ENCODE assay signal across 1 cellular context in the genomic region with DNA sequence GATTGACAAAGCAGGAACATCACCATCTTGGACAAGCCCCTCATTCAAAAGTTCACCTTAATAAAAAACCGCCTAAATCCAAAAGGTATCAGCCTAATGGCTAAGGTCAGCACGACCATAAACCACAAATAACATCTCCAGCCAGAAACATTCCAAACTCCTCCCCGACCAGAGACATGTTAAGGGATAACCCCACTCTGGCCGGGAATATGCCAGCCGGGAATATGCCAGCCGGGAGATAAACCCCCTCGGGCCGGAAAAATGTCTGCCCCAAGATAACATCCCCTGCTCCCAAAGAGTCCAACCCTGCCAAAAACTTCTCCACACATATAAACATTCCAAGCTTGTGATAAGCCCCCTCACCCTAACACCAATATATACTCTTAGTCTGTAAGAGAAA.
TF ChIP-seq lines count a peak whose summit lies in the region.

No MANE protein-coding gene starts in this region.

TF ChIP-seq in IMR-90, 13 proteins besides CTCF, POLR2A, EP300 and RAD21:
- TF ChIP-seq RCOR1 (IDR thresholded peaks at IDR 0.05; ENCODE audit: insufficient replicate concordance, low read length) (no peak), SMC3 (IDR thresholded peaks at IDR 0.05; ENCODE audit: low read depth, low read length) (no peak), CHD1 (IDR thresholded peaks at IDR 0.05; ENCODE audit: low read depth, low read length) (no peak), MAFK (IDR thresholded peaks at IDR 0.05; ENCODE audit: low read depth, low read length) (no peak), FOS (IDR thresholded peaks at IDR 0.05; ENCODE audit: low read depth, low read length) (no peak), RFX5 (IDR thresholded peaks at IDR 0.05; ENCODE audit: low read depth, low read length) (no peak), NFE2L2 (IDR thresholded peaks at IDR 0.05; ENCODE audit: low read depth, low read length) (no peak), BHLHE40 (IDR thresholded peaks at IDR 0.05; ENCODE audit: low read depth, low read length) (no peak), MXI1 (IDR thresholded peaks at IDR 0.05; ENCODE audit: borderline replicate concordance, low read depth, low read length) (no peak)
- TF ChIP-seq, protein P1, sequence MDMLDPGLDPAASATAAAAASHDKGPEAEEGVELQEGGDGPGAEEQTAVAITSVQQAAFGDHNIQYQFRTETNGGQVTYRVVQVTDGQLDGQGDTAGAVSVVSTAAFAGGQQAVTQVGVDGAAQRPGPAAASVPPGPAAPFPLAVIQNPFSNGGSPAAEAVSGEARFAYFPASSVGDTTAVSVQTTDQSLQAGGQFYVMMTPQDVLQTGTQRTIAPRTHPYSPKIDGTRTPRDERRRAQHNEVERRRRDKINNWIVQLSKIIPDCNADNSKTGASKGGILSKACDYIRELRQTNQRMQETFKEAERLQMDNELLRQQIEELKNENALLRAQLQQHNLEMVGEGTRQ (IDR thresholded peaks at IDR 0.05; ENCODE audit: low read depth, low read length): no peak
- TF ChIP-seq, protein P2, sequence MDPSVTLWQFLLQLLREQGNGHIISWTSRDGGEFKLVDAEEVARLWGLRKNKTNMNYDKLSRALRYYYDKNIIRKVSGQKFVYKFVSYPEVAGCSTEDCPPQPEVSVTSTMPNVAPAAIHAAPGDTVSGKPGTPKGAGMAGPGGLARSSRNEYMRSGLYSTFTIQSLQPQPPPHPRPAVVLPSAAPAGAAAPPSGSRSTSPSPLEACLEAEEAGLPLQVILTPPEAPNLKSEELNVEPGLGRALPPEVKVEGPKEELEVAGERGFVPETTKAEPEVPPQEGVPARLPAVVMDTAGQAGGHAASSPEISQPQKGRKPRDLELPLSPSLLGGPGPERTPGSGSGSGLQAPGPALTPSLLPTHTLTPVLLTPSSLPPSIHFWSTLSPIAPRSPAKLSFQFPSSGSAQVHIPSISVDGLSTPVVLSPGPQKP (IDR thresholded peaks at IDR 0.05; ENCODE audit: borderline replicate concordance, low read depth, low read length): no peak
